In the genomic region with DNA sequence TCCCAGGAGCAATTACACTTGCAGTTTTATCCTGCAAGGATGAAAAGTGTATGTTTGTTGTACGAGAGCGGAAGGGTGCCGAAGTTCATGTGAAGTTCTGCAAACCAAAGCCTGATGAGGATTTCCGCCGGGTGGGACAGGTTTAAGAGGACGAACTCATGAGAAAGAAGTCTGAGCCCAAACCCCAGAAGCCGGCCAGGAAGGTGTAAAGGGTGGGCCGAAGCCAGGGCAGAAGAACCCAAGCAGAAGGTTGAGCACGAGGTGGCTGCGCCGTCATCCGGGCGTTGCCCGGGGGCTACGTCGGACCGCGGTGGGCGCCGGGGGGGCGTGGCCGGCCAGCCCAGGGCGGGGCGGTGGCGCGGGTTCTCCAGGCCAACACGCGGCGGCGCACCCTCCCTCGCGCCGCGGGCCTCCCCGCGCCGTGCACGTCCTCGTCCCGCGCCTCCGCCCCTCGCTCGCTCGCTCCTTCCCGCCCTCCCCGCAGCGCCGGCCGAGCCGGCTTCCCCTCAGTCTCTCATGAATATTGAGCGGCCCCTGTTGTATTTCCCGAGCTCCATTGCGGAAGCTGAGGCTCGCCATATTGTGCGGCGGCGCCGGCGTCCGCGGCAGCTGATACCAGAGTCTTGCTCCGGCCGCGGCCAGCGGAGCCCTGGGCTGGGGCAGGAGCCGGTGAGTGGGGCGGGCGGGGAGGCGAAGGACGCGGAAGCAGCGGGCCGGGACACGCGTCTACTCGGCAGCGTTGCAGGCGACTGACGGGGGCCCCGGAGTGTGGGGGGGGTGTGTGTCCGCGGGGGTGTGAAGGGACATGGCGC, we compare ENCODE assay signal across 1 cellular context.
TF ChIP-seq lines count a peak whose summit lies in the region.

A gene (plus strand): TSS at position 578 of the 812 bp plus-strand sequence. CDS start 41,996 bp downstream, outside the sequence.

TF ChIP-seq in HepG2, 621 proteins besides CTCF, POLR2A, EP300 and RAD21 (continued from another document):
- TF ChIP-seq, protein P1, sequence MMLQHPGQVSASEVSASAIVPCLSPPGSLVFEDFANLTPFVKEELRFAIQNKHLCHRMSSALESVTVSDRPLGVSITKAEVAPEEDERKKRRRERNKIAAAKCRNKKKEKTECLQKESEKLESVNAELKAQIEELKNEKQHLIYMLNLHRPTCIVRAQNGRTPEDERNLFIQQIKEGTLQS (CRISPR knock-in tag; IDR thresholded peaks at IDR 0.05): no peak
- no peak for TF ChIP-seq ZNF343 (CRISPR knock-in tag; IDR thresholded peaks at IDR 0.05)
- TF ChIP-seq, protein P2, sequence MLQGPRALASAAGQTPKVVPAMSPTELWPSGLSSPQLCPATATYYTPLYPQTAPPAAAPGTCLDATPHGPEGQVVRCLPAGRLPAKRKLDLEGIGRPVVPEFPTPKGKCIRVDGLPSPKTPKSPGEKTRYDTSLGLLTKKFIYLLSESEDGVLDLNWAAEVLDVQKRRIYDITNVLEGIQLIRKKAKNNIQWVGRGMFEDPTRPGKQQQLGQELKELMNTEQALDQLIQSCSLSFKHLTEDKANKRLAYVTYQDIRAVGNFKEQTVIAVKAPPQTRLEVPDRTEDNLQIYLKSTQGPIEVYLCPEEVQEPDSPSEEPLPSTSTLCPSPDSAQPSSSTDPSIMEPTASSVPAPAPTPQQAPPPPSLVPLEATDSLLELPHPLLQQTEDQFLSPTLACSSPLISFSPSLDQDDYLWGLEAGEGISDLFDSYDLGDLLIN (CRISPR knock-in tag; IDR thresholded peaks at IDR 0.05; ENCODE audit: borderline replicate concordance): no peak
- no peak for TF ChIP-seq SYNCRIP (IDR thresholded peaks at IDR 0.05; ENCODE audit: insufficient read depth, low read depth, low read length)
- no peak for TF ChIP-seq GLI4 (CRISPR knock-in tag; IDR thresholded peaks at IDR 0.05; ENCODE audit: borderline replicate concordance)
- TF ChIP-seq ZNF256 (CRISPR knock-in tag; conservative IDR thresholded peaks at IDR 0.05): no peak
